1 cellular context compared by ENCODE assay signal in the genomic region with DNA sequence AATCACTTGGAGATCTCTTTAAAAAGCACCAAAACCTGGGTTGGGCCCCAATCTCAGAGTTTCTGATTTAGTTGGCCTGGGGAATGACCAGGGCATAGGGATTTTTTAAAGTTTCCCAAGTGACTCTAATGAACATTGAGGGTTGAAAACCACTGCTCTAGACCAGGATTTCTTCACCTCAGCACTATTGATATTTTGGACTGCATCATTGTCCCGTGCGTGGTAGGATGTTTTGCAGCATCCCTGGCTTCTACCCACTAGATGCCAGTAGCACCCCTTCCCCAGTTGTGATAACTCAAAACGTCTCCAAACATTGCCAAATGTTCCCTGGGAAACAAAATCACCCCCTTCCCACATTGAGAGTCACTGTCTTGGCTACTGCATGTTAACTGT.
TF ChIP-seq lines count a peak whose summit lies in the region.

No MANE protein-coding gene starts in this region.

TF ChIP-seq in WTC11, 78 proteins besides CTCF, POLR2A, EP300 and RAD21 (continued from another document):
- no peak for TF ChIP-seq ZNF281 (CRISPR knock-in tag; IDR thresholded peaks at IDR 0.05)
